1 cellular context compared by ENCODE assay signal in the genomic region with DNA sequence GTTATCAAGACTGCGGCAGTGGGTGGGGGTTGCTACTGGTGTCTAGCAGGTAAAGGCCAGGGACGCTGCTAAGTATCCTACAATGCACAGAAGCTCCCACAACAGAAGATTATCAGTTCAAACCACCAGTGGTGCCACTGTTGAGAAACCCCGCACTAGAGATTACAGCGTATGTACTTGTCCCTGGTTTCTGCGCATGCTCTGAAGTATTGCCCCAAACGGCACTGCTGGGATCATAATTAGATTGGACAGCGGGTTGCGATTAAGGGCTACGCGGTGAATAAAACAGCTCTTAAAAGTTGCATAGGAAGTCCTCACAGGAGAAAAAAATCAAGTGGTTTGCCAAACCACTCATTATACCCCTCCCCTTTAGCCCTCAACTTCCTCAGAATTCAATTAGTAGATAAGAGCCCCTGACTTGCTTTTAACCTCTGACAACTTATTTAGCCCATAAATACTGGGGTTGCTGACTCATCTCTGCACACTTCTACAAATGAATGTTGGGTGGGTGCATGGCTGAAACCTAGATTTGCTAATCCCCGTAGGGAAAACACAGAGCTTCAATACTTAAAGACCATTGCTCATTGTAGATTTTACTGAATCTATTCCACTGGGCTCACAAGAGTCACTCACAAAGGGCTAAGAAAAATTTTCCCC.
A peak's percentile ranks its signal among the peaks of the same experiment; 100 is the strongest.
TF ChIP-seq lines count a peak whose summit lies in the region.

No MANE protein-coding gene starts in this region.

TF ChIP-seq in HEK293, 187 proteins besides CTCF, POLR2A, EP300 and RAD21 (continued from another document and continues in another):
- TF ChIP-seq ZBTB17 (tag by site-specific recombination; IDR thresholded peaks at IDR 0.05) (0 out of 2 replicates have a peak, but pooled peaks have one; percentile 34), TRIM28 (IDR thresholded peaks at IDR 0.05; ENCODE audit: borderline replicate concordance, low read length) (peak; percentile 73; the same call in 1 of the 2 replicates), ZNF157 (tag by site-specific recombination; IDR thresholded peaks at IDR 0.05) (no peak), ZNF580 (tag by site-specific recombination; IDR thresholded peaks at IDR 0.05) (no peak), PBX3 (CRISPR knock-in tag; IDR thresholded peaks at IDR 0.05) (no peak), ZNF426 (tag by site-specific recombination; IDR thresholded peaks at IDR 0.05) (no peak), ZNF664 (tag by site-specific recombination; IDR thresholded peaks at IDR 0.05) (no peak), ZNF26 (tag by site-specific recombination; IDR thresholded peaks at IDR 0.05) (no peak), KLF8 (tag by site-specific recombination; IDR thresholded peaks at IDR 0.05) (no peak; the same call in 1 of the 2 replicates), ZBTB6 (tag by site-specific recombination; IDR thresholded peaks at IDR 0.05) (no peak), YY1 (tag by site-specific recombination; IDR thresholded peaks at IDR 0.05) (no peak), SETDB1 (IDR thresholded peaks at IDR 0.05; ENCODE audit: insufficient read length, low read length) (no peak), ZNF366 (tag by site-specific recombination; conservative IDR thresholded peaks at IDR 0.05) (peak; percentile 39; the same call in 1 of the 2 replicates), GLIS1 (tag by site-specific recombination; IDR thresholded peaks at IDR 0.05) (no peak), ZIC2 (tag by site-specific recombination; IDR thresholded peaks at IDR 0.05) (0 out of 2 replicates have a peak, but pooled peaks have one; percentile 16), ZNF223 (tag by site-specific recombination; IDR thresholded peaks at IDR 0.05) (no peak), INSM2 (tag by site-specific recombination; IDR thresholded peaks at IDR 0.05) (peak; percentile 52; the same call in 1 of the 2 replicates), MYNN (tag by site-specific recombination; IDR thresholded peaks at IDR 0.05; ENCODE audit: borderline replicate concordance) (peak; percentile 86; the same call in 1 of the 2 replicates), ZSCAN23 (tag by site-specific recombination; IDR thresholded peaks at IDR 0.05) (no peak), ZFHX2 (tag by site-specific recombination; conservative IDR thresholded peaks at IDR 0.05) (no peak), HOXD13 (CRISPR knock-in tag; IDR thresholded peaks at IDR 0.05; ENCODE audit: borderline replicate concordance) (no peak), ZBTB49 (tag by site-specific recombination; IDR thresholded peaks at IDR 0.05; ENCODE audit: low read depth) (no peak), SP2 (tag by site-specific recombination; IDR thresholded peaks at IDR 0.05) (0 out of 2 replicates have a peak, but pooled peaks have one; percentile 27), ZNF24 (tag by site-specific recombination; IDR thresholded peaks at IDR 0.05) (peak; percentile 82; the same call in 1 of the 2 replicates), MEIS1 (CRISPR knock-in tag; IDR thresholded peaks at IDR 0.05; ENCODE audit: borderline replicate concordance) (no peak), ZNF114 (tag by site-specific recombination; IDR thresholded peaks at IDR 0.05) (no peak), ZEB2 (tag by site-specific recombination; IDR thresholded peaks at IDR 0.05) (peak; percentile 64; the same call in 1 of the 2 replicates), ZNF391 (tag by site-specific recombination; IDR thresholded peaks at IDR 0.05; ENCODE audit: borderline replicate concordance, low read depth) (no peak)
- TF ChIP-seq, protein P1, sequence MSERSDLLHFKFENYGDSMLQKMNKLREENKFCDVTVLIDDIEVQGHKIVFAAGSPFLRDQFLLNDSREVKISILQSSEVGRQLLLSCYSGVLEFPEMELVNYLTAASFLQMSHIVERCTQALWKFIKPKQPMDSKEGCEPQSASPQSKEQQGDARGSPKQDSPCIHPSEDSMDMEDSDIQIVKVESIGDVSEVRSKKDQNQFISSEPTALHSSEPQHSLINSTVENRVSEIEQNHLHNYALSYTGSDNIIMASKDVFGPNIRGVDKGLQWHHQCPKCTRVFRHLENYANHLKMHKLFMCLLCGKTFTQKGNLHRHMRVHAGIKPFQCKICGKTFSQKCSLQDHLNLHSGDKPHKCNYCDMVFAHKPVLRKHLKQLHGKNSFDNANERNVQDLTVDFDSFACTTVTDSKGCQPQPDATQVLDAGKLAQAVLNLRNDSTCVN (tag by site-specific recombination; optimal IDR thresholded peaks at IDR 0.05), result no peak
- TF ChIP-seq, protein P2, sequence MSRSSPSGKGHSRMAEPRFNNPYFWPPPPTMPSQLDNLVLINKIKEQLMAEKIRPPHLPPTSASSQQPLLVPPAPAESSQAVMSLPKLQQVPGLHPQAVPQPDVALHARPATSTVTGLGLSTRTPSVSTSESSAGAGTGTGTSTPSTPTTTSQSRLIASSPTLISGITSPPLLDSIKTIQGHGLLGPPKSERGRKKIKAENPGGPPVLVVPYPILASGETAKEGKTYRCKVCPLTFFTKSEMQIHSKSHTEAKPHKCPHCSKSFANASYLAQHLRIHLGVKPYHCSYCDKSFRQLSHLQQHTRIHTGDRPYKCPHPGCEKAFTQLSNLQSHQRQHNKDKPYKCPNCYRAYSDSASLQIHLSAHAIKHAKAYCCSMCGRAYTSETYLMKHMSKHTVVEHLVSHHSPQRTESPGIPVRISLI (tag by site-specific recombination; IDR thresholded peaks at IDR 0.05), result no peak
- TF ChIP-seq, protein P3, sequence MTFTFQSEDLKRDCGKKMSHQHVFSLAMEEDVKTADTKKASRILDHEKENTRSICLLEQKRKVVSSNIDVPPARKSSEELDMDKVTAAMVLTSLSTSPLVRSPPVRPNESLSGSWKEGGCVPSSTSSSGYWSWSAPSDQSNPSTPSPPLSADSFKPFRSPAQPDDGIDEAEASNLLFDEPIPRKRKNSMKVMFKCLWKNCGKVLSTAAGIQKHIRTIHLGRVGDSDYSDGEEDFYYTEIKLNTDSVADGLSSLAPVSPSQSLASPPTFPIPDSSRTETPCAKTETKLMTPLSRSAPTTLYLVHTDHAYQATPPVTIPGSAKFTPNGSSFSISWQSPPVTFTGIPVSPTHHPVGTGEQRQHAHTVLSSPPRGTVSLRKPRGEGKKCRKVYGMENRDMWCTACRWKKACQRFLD (tag by site-specific recombination; IDR thresholded peaks at IDR 0.05), result no peak
- TF ChIP-seq, protein P4, sequence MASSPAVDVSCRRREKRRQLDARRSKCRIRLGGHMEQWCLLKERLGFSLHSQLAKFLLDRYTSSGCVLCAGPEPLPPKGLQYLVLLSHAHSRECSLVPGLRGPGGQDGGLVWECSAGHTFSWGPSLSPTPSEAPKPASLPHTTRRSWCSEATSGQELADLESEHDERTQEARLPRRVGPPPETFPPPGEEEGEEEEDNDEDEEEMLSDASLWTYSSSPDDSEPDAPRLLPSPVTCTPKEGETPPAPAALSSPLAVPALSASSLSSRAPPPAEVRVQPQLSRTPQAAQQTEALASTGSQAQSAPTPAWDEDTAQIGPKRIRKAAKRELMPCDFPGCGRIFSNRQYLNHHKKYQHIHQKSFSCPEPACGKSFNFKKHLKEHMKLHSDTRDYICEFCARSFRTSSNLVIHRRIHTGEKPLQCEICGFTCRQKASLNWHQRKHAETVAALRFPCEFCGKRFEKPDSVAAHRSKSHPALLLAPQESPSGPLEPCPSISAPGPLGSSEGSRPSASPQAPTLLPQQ (tag by site-specific recombination; IDR thresholded peaks at IDR 0.05), result no peak
- TF ChIP-seq, protein P5, sequence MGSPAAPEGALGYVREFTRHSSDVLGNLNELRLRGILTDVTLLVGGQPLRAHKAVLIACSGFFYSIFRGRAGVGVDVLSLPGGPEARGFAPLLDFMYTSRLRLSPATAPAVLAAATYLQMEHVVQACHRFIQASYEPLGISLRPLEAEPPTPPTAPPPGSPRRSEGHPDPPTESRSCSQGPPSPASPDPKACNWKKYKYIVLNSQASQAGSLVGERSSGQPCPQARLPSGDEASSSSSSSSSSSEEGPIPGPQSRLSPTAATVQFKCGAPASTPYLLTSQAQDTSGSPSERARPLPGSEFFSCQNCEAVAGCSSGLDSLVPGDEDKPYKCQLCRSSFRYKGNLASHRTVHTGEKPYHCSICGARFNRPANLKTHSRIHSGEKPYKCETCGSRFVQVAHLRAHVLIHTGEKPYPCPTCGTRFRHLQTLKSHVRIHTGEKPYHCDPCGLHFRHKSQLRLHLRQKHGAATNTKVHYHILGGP (tag by site-specific recombination; IDR thresholded peaks at IDR 0.05), result no peak
- TF ChIP-seq, protein P6, sequence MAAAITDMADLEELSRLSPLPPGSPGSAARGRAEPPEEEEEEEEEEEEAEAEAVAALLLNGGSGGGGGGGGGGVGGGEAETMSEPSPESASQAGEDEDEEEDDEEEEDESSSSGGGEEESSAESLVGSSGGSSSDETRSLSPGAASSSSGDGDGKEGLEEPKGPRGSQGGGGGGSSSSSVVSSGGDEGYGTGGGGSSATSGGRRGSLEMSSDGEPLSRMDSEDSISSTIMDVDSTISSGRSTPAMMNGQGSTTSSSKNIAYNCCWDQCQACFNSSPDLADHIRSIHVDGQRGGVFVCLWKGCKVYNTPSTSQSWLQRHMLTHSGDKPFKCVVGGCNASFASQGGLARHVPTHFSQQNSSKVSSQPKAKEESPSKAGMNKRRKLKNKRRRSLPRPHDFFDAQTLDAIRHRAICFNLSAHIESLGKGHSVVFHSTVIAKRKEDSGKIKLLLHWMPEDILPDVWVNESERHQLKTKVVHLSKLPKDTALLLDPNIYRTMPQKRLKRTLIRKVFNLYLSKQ (tag by site-specific recombination; IDR thresholded peaks at IDR 0.05; ENCODE audit: borderline replicate concordance), result no peak
- TF ChIP-seq, protein P7, sequence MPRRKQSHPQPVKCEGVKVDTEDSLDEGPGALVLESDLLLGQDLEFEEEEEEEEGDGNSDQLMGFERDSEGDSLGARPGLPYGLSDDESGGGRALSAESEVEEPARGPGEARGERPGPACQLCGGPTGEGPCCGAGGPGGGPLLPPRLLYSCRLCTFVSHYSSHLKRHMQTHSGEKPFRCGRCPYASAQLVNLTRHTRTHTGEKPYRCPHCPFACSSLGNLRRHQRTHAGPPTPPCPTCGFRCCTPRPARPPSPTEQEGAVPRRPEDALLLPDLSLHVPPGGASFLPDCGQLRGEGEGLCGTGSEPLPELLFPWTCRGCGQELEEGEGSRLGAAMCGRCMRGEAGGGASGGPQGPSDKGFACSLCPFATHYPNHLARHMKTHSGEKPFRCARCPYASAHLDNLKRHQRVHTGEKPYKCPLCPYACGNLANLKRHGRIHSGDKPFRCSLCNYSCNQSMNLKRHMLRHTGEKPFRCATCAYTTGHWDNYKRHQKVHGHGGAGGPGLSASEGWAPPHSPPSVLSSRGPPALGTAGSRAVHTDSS (tag by site-specific recombination; IDR thresholded peaks at IDR 0.05), result no peak
